Comparison of ENCODE assay signal across 22 cellular contexts in genomic region chr6:138979365-138979764, GRCh38. TPM values are rescaled to one million over a fixed set of nuclear protein-coding genes. Genes with fewer than 3 reads are reported as not detected.
DNase-seq lines count a peak whose midpoint lies in the region; ATAC-seq and TF ChIP-seq lines count a peak whose summit lies in the region.
"Had no signal": no experiment of that assay in that cellular context is flagged by ENCODE, and none has a peak within 500 bp of the region (broad histone marks: within the 10 kb centered on the region; RNA-seq: fewer than 3 reads in every experiment).

No MANE protein-coding gene starts in this region.

- peak overlapping the region; percentile 6 for H3K27ac Mint-ChIP-seq in MCF 10A (ENCODE audit: low read depth, unreplicated experiment)
- H3K27ac Mint-ChIP-seq in stimulated activated effector memory CD8-positive, alpha-beta T cell treated with anti-CD3 and anti-CD28 coated beads, Interleukin-12 subunit alpha, Interleukin-12 subunit beta, amount 100 ng/mL, for 72 hours = peak overlapping the region; percentile 3
- H3K27ac Mint-ChIP-seq: activated CD4-positive, alpha-beta T cell treated with anti-CD3 and anti-CD28 coated beads for 36 hours; activated naive CD8-positive, alpha-beta T cell treated with anti-CD3 and anti-CD28 coated beads, Interleukin-2, amount 10 ng/mL, durations not matched to agents 7 days and 5 days had no signal

- no peaks in the 10 kb centered on the region for H3K4me1 ChIP-seq in breast epithelium

- H3K4me3 Mint-ChIP-seq in MCF 10A (ENCODE audit: unreplicated experiment) = no peak overlapping the region
- H3K4me3 Mint-ChIP-seq in stimulated activated effector memory CD8-positive, alpha-beta T cell treated with anti-CD3 and anti-CD28 coated beads, Interleukin-12 subunit alpha, Interleukin-12 subunit beta, amount 100 ng/mL, for 72 hours = no peak overlapping the region
- H3K4me3 Mint-ChIP-seq: activated CD4-positive, alpha-beta T cell treated with anti-CD3 and anti-CD28 coated beads for 36 hours; activated naive CD8-positive, alpha-beta T cell treated with anti-CD3 and anti-CD28 coated beads, Interleukin-2, amount 10 ng/mL, durations not matched to agents 7 days and 5 days had no signal

- intact Hi-C loops in MCF 10A (cut with micrococcal nuclease) = no loop called here
- intact Hi-C loops in breast epithelium (cut with DNase I; ENCODE audit: low total_unique reads) = no loop called here
- intact Hi-C loops in sciatic nerve (cut with DNase I) = no loop called here

- no peaks in the 10 kb centered on the region for H3K36me3 ChIP-seq in breast epithelium
- H3K36me3 ChIP-seq: brain microvascular endothelial cell had no signal

- H3K27me3 ChIP-seq in breast epithelium = no peaks in the 10 kb centered on the region
- H3K27me3 ChIP-seq: BLaER1, brain microvascular endothelial cell had no signal

- H3K9me3 Mint-ChIP-seq in MCF 10A (ENCODE audit: unreplicated experiment) = no peaks in the 10 kb centered on the region
- no peaks in the 10 kb centered on the region for H3K9me3 Mint-ChIP-seq in stimulated activated effector memory CD8-positive, alpha-beta T cell treated with anti-CD3 and anti-CD28 coated beads, Interleukin-12 subunit alpha, Interleukin-12 subunit beta, amount 100 ng/mL, for 72 hours
- H3K9me3 Mint-ChIP-seq: activated naive CD8-positive, alpha-beta T cell treated with anti-CD3 and anti-CD28 coated beads, Interleukin-2, amount 10 ng/mL, durations not matched to agents 7 days and 5 days had no signal

- no peak overlapping the region for H3K27ac ChIP-seq in breast epithelium
- H3K27ac ChIP-seq: BLaER1, brain microvascular endothelial cell had no signal

- no peaks in the 10 kb centered on the region for H3K9me3 ChIP-seq in breast epithelium
- H3K9me3 ChIP-seq: BLaER1 had no signal

- TF ChIP-seq POLR2A in breast epithelium (IDR thresholded peaks at IDR 0.05) = no peak

- no peak for TF ChIP-seq CTCF in MCF 10A (IDR thresholded peaks at IDR 0.05; ENCODE audit: unreplicated experiment)
- no peak for TF ChIP-seq CTCF in breast epithelium (IDR thresholded peaks at IDR 0.05)

- POLR2A ChIA-PET in MCF 10A (lab: Yijun Ruan, JAX) = no interaction called here

- no peaks in the 10 kb centered on the region for H3K27me3 Mint-ChIP-seq in MCF 10A (ENCODE audit: insufficient read depth, unreplicated experiment)
- H3K27me3 Mint-ChIP-seq: activated CD4-positive, alpha-beta T cell treated with anti-CD3 and anti-CD28 coated beads for 36 hours; activated naive CD8-positive, alpha-beta T cell treated with anti-CD3 and anti-CD28 coated beads, Interleukin-2, amount 10 ng/mL, durations not matched to agents 7 days and 5 days had no signal

- no peak overlapping the region for H3K4me3 ChIP-seq in breast epithelium
- H3K4me3 ChIP-seq: BLaER1, lung had no signal

- CTCF ChIA-PET in MCF 10A (lab: Yijun Ruan, JAX) = interaction anchor here (0.8 to 1.0 kb wide), 2 partner anchors 24 to 166 kb away, joined by 3 read pairs; no protein-coding TSS in a partner anchor

- ATAC-seq in SK-N-SH treated with all-trans-retinoic acid at 6 μM for 48 hours (peak; percentile 78), sciatic nerve (no peak)
- no peak for ATAC-seq in stimulated activated effector memory CD8-positive, alpha-beta T cell treated with anti-CD3 and anti-CD28 coated beads, Interleukin-12 subunit alpha, Interleukin-12 subunit beta, amount 100 ng/mL, for 72 hours
- ATAC-seq: activated CD4-positive, alpha-beta T cell treated with anti-CD3 and anti-CD28 coated beads for 36 hours; HCT116 had no signal

- peaks cover 28% of the 10 kb centered on the region for H3K4me1 Mint-ChIP-seq in MCF 10A (ENCODE audit: insufficient read depth, unreplicated experiment)
- peaks cover 42% of the 10 kb centered on the region for H3K4me1 Mint-ChIP-seq in stimulated activated effector memory CD8-positive, alpha-beta T cell treated with anti-CD3 and anti-CD28 coated beads, Interleukin-12 subunit alpha, Interleukin-12 subunit beta, amount 100 ng/mL, for 72 hours

- peak; percentile 42 for DNase-seq in MCF 10A (ENCODE audit: unreplicated experiment)
- no peak for DNase-seq in breast epithelium (ENCODE audit: low spot score in 2 of 2)
- DNase-seq in fibroblast of gingiva (ENCODE audit: low read depth) = peak; percentile 65
- DNase-seq in stimulated activated effector memory CD8-positive, alpha-beta T cell treated with anti-CD3 and anti-CD28 coated beads, Interleukin-12 subunit alpha, Interleukin-12 subunit beta, amount 100 ng/mL, for 72 hours (ENCODE audit: low spot score in 2 of 2) = no peak
- no peak for DNase-seq in sciatic nerve (ENCODE audit: low spot score)
- no peak for DNase-seq in NCI-H2171 (lab: John Stamatoyannopoulos, UW)
- DNase-seq in DMS153 treated with DMSO at 0.1 percent for 48 hours (lab: John Stamatoyannopoulos, UW; ENCODE audit: unreplicated experiment) = no peak
- DNase-seq: activated CD4-positive, alpha-beta T cell treated with anti-CD3 and anti-CD28 coated beads for 36 hours; activated naive CD8-positive, alpha-beta T cell treated with anti-CD3 and anti-CD28 coated beads, Interleukin-2, amount 10 ng/mL, durations not matched to agents 7 days and 5 days; activated T-cell treated with anti-CD3 and anti-CD28 coated beads, Interleukin-2, amount 50 U/mL, for 48 hours; brain microvascular endothelial cell; GF-D8; hypothalamus; NCI-H1436 treated with DMSO at 0.1 percent for 48 hours; NCI-H526; nucleus accumbens; stimulated activated CD8-positive, alpha-beta memory T cell treated with anti-CD3 and anti-CD28 coated beads, Interleukin-4, amount 100 ng/mL, for 48 hours; SW 1271 had no signal

- BruUV-seq in MCF 10A (replicated peaks; lab: Mats Ljungman, UMichigan) = no TSS peak

- H3K36me3 Mint-ChIP-seq in MCF 10A (ENCODE audit: insufficient read depth, unreplicated experiment) = no peaks in the 10 kb centered on the region
- no peaks in the 10 kb centered on the region for H3K36me3 Mint-ChIP-seq in stimulated activated effector memory CD8-positive, alpha-beta T cell treated with anti-CD3 and anti-CD28 coated beads, Interleukin-12 subunit alpha, Interleukin-12 subunit beta, amount 100 ng/mL, for 72 hours

TF ChIP-seq in SK-N-SH treated with all-trans-retinoic acid at 6 μM for 48 hours, 23 proteins besides CTCF, POLR2A, EP300 and RAD21:
- TF ChIP-seq TCF4 (CRISPR knock-in tag; IDR thresholded peaks at IDR 0.05; ENCODE audit: borderline replicate concordance) (no peak), TOX (CRISPR knock-in tag; IDR thresholded peaks at IDR 0.05; ENCODE audit: borderline replicate concordance) (no peak), PPARA (CRISPR knock-in tag; IDR thresholded peaks at IDR 0.05; ENCODE audit: borderline replicate concordance) (no peak), ZNF70 (CRISPR knock-in tag; IDR thresholded peaks at IDR 0.05) (no peak), ZNF565 (CRISPR knock-in tag; conservative IDR thresholded peaks at IDR 0.05; ENCODE audit: low read depth) (no peak), GLIS3 (CRISPR knock-in tag; IDR thresholded peaks at IDR 0.05) (no peak), SNAI2 (CRISPR knock-in tag; IDR thresholded peaks at IDR 0.05) (no peak), ESRRG (CRISPR knock-in tag; IDR thresholded peaks at IDR 0.05) (no peak)

RNA-seq across cellular contexts. Expression of gene REPS1, which starts 8.7 kb away (rescaled TPM):
- total RNA-seq in MCF 10A (2022) = 54.8 and 65.3 TPM in 2 replicates
- total RNA-seq in breast epithelium = 10 to 100 TPM; 40.5 to 79.9 (median 66.5) TPM
- 46.7 TPM for total RNA-seq in sciatic nerve

RNA-seq across cellular contexts. Expression of gene ABRACL, which starts 49.2 kb away (rescaled TPM):
- total RNA-seq in MCF 10A (2022) (24.0 and 36.8 TPM in 2 replicates), breast epithelium (10 to 100 TPM; 10.9 to 26.9 (median 17.4) TPM), sciatic nerve (8.5 TPM)

Comparison
In these comparisons a context has a peak if more than half of its experiments do, and no peak if none do; other contexts are left out.
1. DNase-seq: peak in MCF 10A (single experiment) and fibroblast of gingiva (single experiment); none in breast epithelium (0 of 2), stimulated activated effector memory CD8-positive, alpha-beta T cell treated with anti-CD3 and anti-CD28 coated beads, Interleukin-12 subunit alpha, Interleukin-12 subunit beta, amount 100 ng/mL, for 72 hours (0 of 2), sciatic nerve (single experiment), NCI-H2171 (single experiment) and DMS153 treated with DMSO at 0.1 percent for 48 hours (single experiment).